17 cellular contexts compared by ENCODE assay signal in the genomic region with DNA sequence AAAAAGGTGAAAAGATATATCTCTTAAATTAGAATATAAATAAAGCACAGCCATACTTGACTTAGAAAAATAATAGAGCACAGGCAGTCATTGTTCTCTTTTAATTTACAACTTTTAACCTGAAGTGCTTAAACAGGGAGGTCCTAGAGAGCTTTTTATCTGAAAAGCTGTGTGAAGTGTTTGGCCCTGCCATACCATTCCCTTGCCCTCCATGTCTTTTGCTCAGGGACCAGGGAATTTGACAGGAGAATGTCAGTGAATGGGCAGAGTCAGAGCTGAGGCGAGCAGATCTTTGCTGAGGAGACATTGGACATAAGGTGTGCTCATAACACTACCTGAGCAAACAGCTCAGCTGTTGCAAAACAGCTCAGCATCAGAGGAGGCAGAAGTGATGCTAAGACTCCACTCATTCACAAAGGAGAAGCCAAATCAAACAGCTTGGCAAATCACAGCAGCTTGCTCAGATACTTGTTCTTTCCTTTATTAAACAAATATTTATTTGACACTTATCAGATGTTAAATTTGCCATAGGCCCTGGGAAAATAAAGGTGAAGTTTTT.
"Had no signal": no experiment of that assay in that cellular context is flagged by ENCODE, and none has a peak within 500 bp of the region (broad histone marks: within the 10 kb centered on the region; RNA-seq: fewer than 3 reads in every experiment).

No MANE protein-coding gene starts in this region.

- H3K4me3 Mint-ChIP-seq: central memory CD8-positive, alpha-beta T cell; immature natural killer cell; naive thymus-derived CD4-positive, alpha-beta T cell; nephron progenitor cell had no signal

- H3K9me3 Mint-ChIP-seq: central memory CD8-positive, alpha-beta T cell had no signal

- H3K36me3 ChIP-seq: thyroid gland had no signal

- H3K4me1 Mint-ChIP-seq: central memory CD8-positive, alpha-beta T cell; immature natural killer cell; naive thymus-derived CD4-positive, alpha-beta T cell; nephron progenitor cell had no signal

- H3K4me1 ChIP-seq: thyroid gland had no signal

- ATAC-seq: esophagus mucosa; left ventricle myocardium superior; naive thymus-derived CD4-positive, alpha-beta T cell; sciatic nerve had no signal

- H3K27ac Mint-ChIP-seq: immature natural killer cell; naive thymus-derived CD4-positive, alpha-beta T cell; nephron progenitor cell had no signal

- H3K9me3 ChIP-seq: thyroid gland had no signal

- FAIRE-seq: keratinocyte had no signal

- DNase-seq: cortex of kidney; dorsolateral prefrontal cortex; effector CD8-positive, alpha-beta T cell; immature natural killer cell; left ventricle myocardium superior; mammary epithelial cell; naive thymus-derived CD4-positive, alpha-beta T cell; nephron progenitor cell; stimulated activated CD4-positive, alpha-beta T cell treated with anti-CD3 and anti-CD28 coated beads, Interleukin-2, amount 100 ng/mL, for 24 hours; stimulated activated CD4-positive, alpha-beta T cell treated with anti-CD3 and anti-CD28 coated beads, Interleukin-4, amount 100 ng/mL, for 4 hours; stimulated activated naive CD4-positive, alpha-beta T cell; thyroid gland had no signal

- H3K4me3 ChIP-seq: dorsolateral prefrontal cortex, skin epidermis, thyroid gland had no signal

- H3K27ac ChIP-seq: dorsolateral prefrontal cortex, skin epidermis, thyroid gland had no signal

- H3K27me3 ChIP-seq: thyroid gland had no signal
